ENCODE assay signal across 20 cellular contexts in the genomic region with DNA sequence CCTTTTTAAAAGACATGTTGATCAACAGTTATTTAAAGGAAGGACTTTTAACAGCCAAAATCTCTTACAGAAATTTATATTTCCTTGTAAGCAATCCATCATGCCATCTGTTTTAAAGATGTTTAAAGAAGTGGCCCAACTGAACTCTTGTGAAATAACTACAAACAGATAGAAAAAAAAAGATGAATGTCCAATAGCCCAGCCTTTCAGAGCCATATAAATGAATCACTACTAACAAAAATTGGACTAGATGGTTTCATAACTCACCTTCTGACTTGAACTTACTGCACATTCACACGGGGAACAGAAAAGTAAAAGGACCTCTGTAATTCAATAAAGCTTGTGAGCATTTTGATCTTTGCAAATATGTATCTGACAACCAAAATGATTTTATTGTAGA.
"Had no signal": no experiment of that assay in that cellular context is flagged by ENCODE, and none has a peak within 500 bp of the region (broad histone marks: within the 10 kb centered on the region; RNA-seq: fewer than 3 reads in every experiment).

No MANE protein-coding gene starts in this region.

- H3K9me3 ChIP-seq: thoracic aorta, upper lobe of left lung had no signal

- H3K36me3 ChIP-seq: thoracic aorta, upper lobe of left lung had no signal

- FAIRE-seq: colon, keratinocyte had no signal

- H3K4me1 ChIP-seq: upper lobe of left lung had no signal

- ATAC-seq: activated CD8-positive, alpha-beta T cell treated with anti-CD3 and anti-CD28 coated beads for 36 hours; activated T-helper 17 cell treated with anti-CD3 and anti-CD28 coated beads, Interleukin-2, amount 50 U/mL, for 72 hours; left lobe of liver; stimulated activated naive B cell treated with anti-CD40 and anti-IgM and Interleukin-4, amounts not matched to agents 10 μg/mL and 1 μg/mL and 100 μg/mL, for 72 hours; T-cell had no signal

- DNase-seq: activated CD4-positive, alpha-beta T cell treated with anti-CD3 and anti-CD28 coated beads for 48 hours; activated CD4-positive, CD25-positive, alpha-beta regulatory T cell; activated CD8-positive, alpha-beta T cell treated with anti-CD3 and anti-CD28 coated beads for 36 hours; activated naive CD4-positive, alpha-beta T cell; activated naive CD8-positive, alpha-beta T cell treated with anti-CD3 and anti-CD28 coated beads for 36 hours; activated T-cell treated with anti-CD3 and anti-CD28 coated beads, Interleukin-2, amount 50 U/mL, for 1 hour; central memory CD4-positive, alpha-beta T cell; dorsolateral prefrontal cortex; foreskin fibroblast; hippocampal formation; nucleus accumbens; retina; stimulated activated naive B cell treated with anti-CD40 and anti-IgM and Interleukin-4, amounts not matched to agents 10 μg/mL and 1 μg/mL and 100 μg/mL, for 72 hours; T-cell; upper lobe of left lung had no signal

- H3K4me3 ChIP-seq: dorsolateral prefrontal cortex, thoracic aorta, upper lobe of left lung had no signal
